ENCODE assay signal across 1 cellular context in genomic region chr12:51217133-51217967, GRCh38.
TF ChIP-seq lines count a peak whose summit lies in the region.

No MANE protein-coding gene starts in this region.

TF ChIP-seq in HepG2, 621 proteins besides CTCF, POLR2A, EP300 and RAD21 (continued from another document):
- TF ChIP-seq, protein P1, sequence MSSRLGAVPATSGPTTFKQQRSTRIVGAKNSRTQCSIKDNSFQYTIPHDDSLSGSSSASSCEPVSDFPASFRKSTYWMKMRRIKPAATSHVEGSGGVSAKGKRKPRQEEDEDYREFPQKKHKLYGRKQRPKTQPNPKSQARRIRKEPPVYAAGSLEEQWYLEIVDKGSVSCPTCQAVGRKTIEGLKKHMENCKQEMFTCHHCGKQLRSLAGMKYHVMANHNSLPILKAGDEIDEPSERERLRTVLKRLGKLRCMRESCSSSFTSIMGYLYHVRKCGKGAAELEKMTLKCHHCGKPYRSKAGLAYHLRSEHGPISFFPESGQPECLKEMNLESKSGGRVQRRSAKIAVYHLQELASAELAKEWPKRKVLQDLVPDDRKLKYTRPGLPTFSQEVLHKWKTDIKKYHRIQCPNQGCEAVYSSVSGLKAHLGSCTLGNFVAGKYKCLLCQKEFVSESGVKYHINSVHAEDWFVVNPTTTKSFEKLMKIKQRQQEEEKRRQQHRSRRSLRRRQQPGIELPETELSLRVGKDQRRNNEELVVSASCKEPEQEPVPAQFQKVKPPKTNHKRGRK (CRISPR knock-in tag; IDR thresholded peaks at IDR 0.05) = no peak
- TF ChIP-seq ZHX2 (IDR thresholded peaks at IDR 0.05; ENCODE audit: low read depth) (no peak), ZHX2 (CRISPR knock-in tag; IDR thresholded peaks at IDR 0.05; ENCODE audit: borderline replicate concordance) (no peak), ZNF333 (CRISPR knock-in tag; IDR thresholded peaks at IDR 0.05; ENCODE audit: borderline replicate concordance) (no peak), HINFP (CRISPR knock-in tag; IDR thresholded peaks at IDR 0.05; ENCODE audit: low read depth) (peak; percentile 62; the same call in 1 of the 2 replicates), TGIF2 (CRISPR knock-in tag; IDR thresholded peaks at IDR 0.05) (no peak), REXO4 (CRISPR knock-in tag; IDR thresholded peaks at IDR 0.05; ENCODE audit: borderline replicate concordance) (no peak), PHF20 (CRISPR knock-in tag; IDR thresholded peaks at IDR 0.05) (no peak), SPEN (CRISPR knock-in tag; IDR thresholded peaks at IDR 0.05; ENCODE audit: low read depth) (no peak), ZMAT3 (CRISPR knock-in tag; conservative IDR thresholded peaks at IDR 0.05) (no peak), ZNF121 (CRISPR knock-in tag; IDR thresholded peaks at IDR 0.05) (no peak), MTA1 (CRISPR knock-in tag; IDR thresholded peaks at IDR 0.05; ENCODE audit: borderline replicate concordance) (no peak), ATRX (CRISPR knock-in tag; IDR thresholded peaks at IDR 0.05; ENCODE audit: borderline replicate concordance) (no peak), CC2D1A (CRISPR knock-in tag; IDR thresholded peaks at IDR 0.05) (no peak), ZNF501 (CRISPR knock-in tag; IDR thresholded peaks at IDR 0.05) (peak; percentile 34; the same call in 1 of the 2 replicates), POLR2AphosphoS5 (IDR thresholded peaks at IDR 0.05; ENCODE audit: low read depth, low read length) (no peak), ZNF589 (CRISPR knock-in tag; conservative IDR thresholded peaks at IDR 0.05) (no peak), MAZ (IDR thresholded peaks at IDR 0.05; ENCODE audit: borderline replicate concordance, low read depth, low read length) (no peak), MAZ (CRISPR knock-in tag; IDR thresholded peaks at IDR 0.05; ENCODE audit: low read depth) (0 out of 2 replicates have a peak, but pooled peaks have one; percentile 31), PHF8 (CRISPR knock-in tag; IDR thresholded peaks at IDR 0.05) (peak; percentile 44; the same call in 1 of the 2 replicates), ZNF274 (CRISPR knock-in tag; IDR thresholded peaks at IDR 0.05) (no peak), FUBP1 (CRISPR knock-in tag; IDR thresholded peaks at IDR 0.05; ENCODE audit: borderline replicate concordance) (no peak), ZBTB8A (CRISPR knock-in tag; IDR thresholded peaks at IDR 0.05; ENCODE audit: borderline replicate concordance, low read depth) (no peak), CHCHD3 (CRISPR knock-in tag; IDR thresholded peaks at IDR 0.05) (no peak), NRL (CRISPR knock-in tag; IDR thresholded peaks at IDR 0.05; ENCODE audit: borderline replicate concordance) (0 out of 2 replicates have a peak, but pooled peaks have one; percentile 30), NONO (IDR thresholded peaks at IDR 0.05) (no peak), NONO (CRISPR knock-in tag; conservative IDR thresholded peaks at IDR 0.05) (no peak), ZBTB7B (CRISPR knock-in tag; IDR thresholded peaks at IDR 0.05) (peak; percentile 52; the same call in 1 of the 2 replicates), HOXA9 (CRISPR knock-in tag; IDR thresholded peaks at IDR 0.05; ENCODE audit: borderline replicate concordance) (no peak), ZNF101 (CRISPR knock-in tag; IDR thresholded peaks at IDR 0.05; ENCODE audit: borderline replicate concordance, low read depth) (no peak), RFX3 (CRISPR knock-in tag; IDR thresholded peaks at IDR 0.05) (no peak), DRAP1 (CRISPR knock-in tag; IDR thresholded peaks at IDR 0.05) (no peak), HES4 (CRISPR knock-in tag; IDR thresholded peaks at IDR 0.05; ENCODE audit: borderline replicate concordance) (no peak), TCF12 (IDR thresholded peaks at IDR 0.05) (no peak), TCF12 (CRISPR knock-in tag; IDR thresholded peaks at IDR 0.05) (no peak), ZNF317 (CRISPR knock-in tag; IDR thresholded peaks at IDR 0.05) (no peak), ZNF33A (CRISPR knock-in tag; IDR thresholded peaks at IDR 0.05; ENCODE audit: borderline replicate concordance) (no peak), HMG20B (CRISPR knock-in tag; conservative IDR thresholded peaks at IDR 0.05) (no peak)
- TF ChIP-seq, protein P2, sequence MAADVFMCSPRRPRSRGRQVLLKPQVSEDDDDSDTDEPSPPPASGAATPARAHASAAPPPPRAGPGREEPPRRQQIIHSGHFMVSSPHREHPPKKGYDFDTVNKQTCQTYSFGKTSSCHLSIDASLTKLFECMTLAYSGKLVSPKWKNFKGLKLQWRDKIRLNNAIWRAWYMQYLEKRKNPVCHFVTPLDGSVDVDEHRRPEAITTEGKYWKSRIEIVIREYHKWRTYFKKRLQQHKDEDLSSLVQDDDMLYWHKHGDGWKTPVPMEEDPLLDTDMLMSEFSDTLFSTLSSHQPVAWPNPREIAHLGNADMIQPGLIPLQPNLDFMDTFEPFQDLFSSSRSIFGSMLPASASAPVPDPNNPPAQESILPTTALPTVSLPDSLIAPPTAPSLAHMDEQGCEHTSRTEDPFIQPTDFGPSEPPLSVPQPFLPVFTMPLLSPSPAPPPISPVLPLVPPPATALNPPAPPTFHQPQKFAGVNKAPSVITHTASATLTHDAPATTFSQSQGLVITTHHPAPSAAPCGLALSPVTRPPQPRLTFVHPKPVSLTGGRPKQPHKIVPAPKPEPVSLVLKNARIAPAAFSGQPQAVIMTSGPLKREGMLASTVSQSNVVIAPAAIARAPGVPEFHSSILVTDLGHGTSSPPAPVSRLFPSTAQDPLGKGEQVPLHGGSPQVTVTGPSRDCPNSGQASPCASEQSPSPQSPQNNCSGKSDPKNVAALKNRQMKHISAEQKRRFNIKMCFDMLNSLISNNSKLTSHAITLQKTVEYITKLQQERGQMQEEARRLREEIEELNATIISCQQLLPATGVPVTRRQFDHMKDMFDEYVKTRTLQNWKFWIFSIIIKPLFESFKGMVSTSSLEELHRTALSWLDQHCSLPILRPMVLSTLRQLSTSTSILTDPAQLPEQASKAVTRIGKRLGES (CRISPR knock-in tag; IDR thresholded peaks at IDR 0.05; ENCODE audit: borderline replicate concordance) = no peak
- TF ChIP-seq, protein P3, sequence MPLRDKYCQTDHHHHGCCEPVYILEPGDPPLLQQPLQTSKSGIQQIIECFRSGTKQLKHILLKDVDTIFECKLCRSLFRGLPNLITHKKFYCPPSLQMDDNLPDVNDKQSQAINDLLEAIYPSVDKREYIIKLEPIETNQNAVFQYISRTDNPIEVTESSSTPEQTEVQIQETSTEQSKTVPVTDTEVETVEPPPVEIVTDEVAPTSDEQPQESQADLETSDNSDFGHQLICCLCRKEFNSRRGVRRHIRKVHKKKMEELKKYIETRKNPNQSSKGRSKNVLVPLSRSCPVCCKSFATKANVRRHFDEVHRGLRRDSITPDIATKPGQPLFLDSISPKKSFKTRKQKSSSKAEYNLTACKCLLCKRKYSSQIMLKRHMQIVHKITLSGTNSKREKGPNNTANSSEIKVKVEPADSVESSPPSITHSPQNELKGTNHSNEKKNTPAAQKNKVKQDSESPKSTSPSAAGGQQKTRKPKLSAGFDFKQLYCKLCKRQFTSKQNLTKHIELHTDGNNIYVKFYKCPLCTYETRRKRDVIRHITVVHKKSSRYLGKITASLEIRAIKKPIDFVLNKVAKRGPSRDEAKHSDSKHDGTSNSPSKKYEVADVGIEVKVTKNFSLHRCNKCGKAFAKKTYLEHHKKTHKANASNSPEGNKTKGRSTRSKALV (CRISPR knock-in tag; IDR thresholded peaks at IDR 0.05) = no peak
- TF ChIP-seq, protein P4, sequence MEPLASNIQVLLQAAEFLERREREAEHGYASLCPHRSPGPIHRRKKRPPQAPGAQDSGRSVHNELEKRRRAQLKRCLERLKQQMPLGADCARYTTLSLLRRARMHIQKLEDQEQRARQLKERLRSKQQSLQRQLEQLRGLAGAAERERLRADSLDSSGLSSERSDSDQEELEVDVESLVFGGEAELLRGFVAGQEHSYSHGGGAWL (CRISPR knock-in tag; IDR thresholded peaks at IDR 0.05) = no peak
- TF ChIP-seq, protein P5, sequence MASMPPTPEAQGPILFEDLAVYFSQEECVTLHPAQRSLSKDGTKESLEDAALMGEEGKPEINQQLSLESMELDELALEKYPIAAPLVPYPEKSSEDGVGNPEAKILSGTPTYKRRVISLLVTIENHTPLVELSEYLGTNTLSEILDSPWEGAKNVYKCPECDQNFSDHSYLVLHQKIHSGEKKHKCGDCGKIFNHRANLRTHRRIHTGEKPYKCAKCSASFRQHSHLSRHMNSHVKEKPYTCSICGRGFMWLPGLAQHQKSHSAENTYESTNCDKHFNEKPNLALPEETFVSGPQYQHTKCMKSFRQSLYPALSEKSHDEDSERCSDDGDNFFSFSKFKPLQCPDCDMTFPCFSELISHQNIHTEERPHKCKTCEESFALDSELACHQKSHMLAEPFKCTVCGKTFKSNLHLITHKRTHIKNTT (CRISPR knock-in tag; IDR thresholded peaks at IDR 0.05) = no peak
TF ChIP-seq in HepG2: peak in this region for 19.
